In the genomic region with DNA sequence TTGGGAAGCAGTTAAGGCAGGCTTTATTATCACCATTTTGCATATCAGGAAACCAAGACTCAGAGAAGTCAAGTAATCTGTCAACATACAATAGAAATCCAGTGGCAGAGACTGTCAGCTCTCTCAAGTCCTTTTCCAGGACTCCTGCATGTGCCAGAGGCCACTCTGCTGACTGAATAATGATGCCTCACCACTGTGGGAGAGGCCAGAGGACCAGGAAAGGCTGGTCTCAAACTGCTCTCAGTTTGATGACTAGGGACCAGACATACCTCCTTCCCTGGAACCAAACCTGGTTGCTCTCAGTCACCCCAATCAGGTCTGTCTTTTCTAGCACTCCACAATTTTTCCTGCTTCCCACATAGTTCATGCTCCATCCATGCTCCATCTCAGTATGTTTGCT, we compare ENCODE assay signal across 16 cellular contexts. TPM values are rescaled to one million over a fixed set of nuclear protein-coding genes. Genes with fewer than 3 reads are reported as not detected.
DNase-seq lines count a peak whose midpoint lies in the region; ATAC-seq and TF ChIP-seq lines count a peak whose summit lies in the region.
"Had no signal": no experiment of that assay in that cellular context is flagged by ENCODE, and none has a peak within 500 bp of the region (broad histone marks: within the 10 kb centered on the region; RNA-seq: fewer than 3 reads in every experiment).

No MANE protein-coding gene starts in this region.

- H3K27ac ChIP-seq in heart left ventricle (peak overlapping the region in 11 of 12 donors; percentile 5 to 88 (median 44)), mesenchymal stem cell (ENCODE audit: low read length, poor library complexity, severe bottlenecking) (no peak overlapping the region), upper lobe of right lung (peak overlapping the region; percentile 68)

- intact Hi-C loops in heart left ventricle (cut with DNase I) = loop anchor here in 7 of 10 donors (10.0 kb wide), 10 partner anchors 113 to 1253 kb away; no protein-coding TSS in a partner anchor
- intact Hi-C loops in cardiac septum (cut with DNase I) = no loop called here
- intact Hi-C loops in upper lobe of right lung (cut with DNase I) = no loop called here

- no peak overlapping the region for H2BK5ac ChIP-seq in mesenchymal stem cell (ENCODE audit: low read depth, low read length, poor library complexity, severe bottlenecking)

- H4K91ac ChIP-seq in mesenchymal stem cell (ENCODE audit: low read length) = no peak overlapping the region

- TF ChIP-seq POLR2A in heart left ventricle (IDR thresholded peaks at IDR 0.05) = no peak

- no peak overlapping the region for H3K9ac ChIP-seq in mesenchymal stem cell (ENCODE audit: low read length)

- H3K27me3 ChIP-seq in heart left ventricle = no peaks in the 10 kb centered on the region
- H3K27me3 ChIP-seq in mesenchymal stem cell (ENCODE audit: control insufficient read depth in 1 of 2, insufficient read depth in 1 of 2, low read length in 2 of 2) = no peaks in the 10 kb centered on the region
- H3K27me3 ChIP-seq in upper lobe of right lung = no peaks in the 10 kb centered on the region

- H3K79me1 ChIP-seq in mesenchymal stem cell (replicated peaks; ENCODE audit: low read length, poor library complexity, severe bottlenecking) = peaks cover 37% of the 10 kb centered on the region

- H3K23ac ChIP-seq in mesenchymal stem cell (ENCODE audit: low read length in 2 of 2) = no peak overlapping the region

- no peak overlapping the region for H3K4me3 ChIP-seq in heart left ventricle
- no peak overlapping the region for H3K4me3 ChIP-seq in mesenchymal stem cell (ENCODE audit: insufficient read depth in 1 of 2, low read depth in 1 of 2, low read length in 2 of 2)
- H3K4me3 ChIP-seq in upper lobe of right lung = no peak overlapping the region

- ATAC-seq in heart left ventricle (peak in 1 of 4 donors; percentile 32), upper lobe of right lung (no peak)
- ATAC-seq in activated CD8-positive, alpha-beta T cell treated with anti-CD3 and anti-CD28 coated beads, Interleukin-2, amount 10 ng/mL, durations not matched to agents 7 days and 5 days = no peak

- H3K9me3 ChIP-seq in heart left ventricle = peaks cover 0 to 11% (median 6%) of the 10 kb centered on the region in 12 donors
- H3K9me3 ChIP-seq in mesenchymal stem cell (ENCODE audit: control insufficient read depth, low read length) = peaks cover 18% of the 10 kb centered on the region
- H3K9me3 ChIP-seq in upper lobe of right lung = no peaks in the 10 kb centered on the region

- H3K4me1 ChIP-seq in heart left ventricle (peaks cover 0 to 77% (median 37%) of the 10 kb centered on the region in 12 donors), mesenchymal stem cell (ENCODE audit: control insufficient read depth, insufficient read depth, low read depth, low read length) (peaks cover 2% of the 10 kb centered on the region), upper lobe of right lung (peaks cover 35% of the 10 kb centered on the region)

- CTCF ChIA-PET in activated CD8-positive, alpha-beta T cell treated with anti-CD3 and anti-CD28 coated beads, Interleukin-2, amount 10 ng/mL, durations not matched to agents 7 days and 5 days (lab: Charles Lee) = interaction anchor here (1.3 to 4.3 kb wide), 3 partner anchors 52 to 153 kb away, joined by 3 to 37 read pairs (median 4); no protein-coding TSS in a partner anchor

- no peak overlapping the region for H3K4ac ChIP-seq in mesenchymal stem cell (ENCODE audit: low read depth in 1 of 2, low read length in 2 of 2)

- TF ChIP-seq CTCF in heart left ventricle (IDR thresholded peaks at IDR 0.05) (no peak), upper lobe of right lung (IDR thresholded peaks at IDR 0.05) (no peak)

- H3K36me3 Mint-ChIP-seq in activated CD8-positive, alpha-beta T cell treated with anti-CD3 and anti-CD28 coated beads, Interleukin-2, amount 10 ng/mL, durations not matched to agents 7 days and 5 days (ENCODE audit: low read depth) = peaks cover 51% of the 10 kb centered on the region

- H2BK15ac ChIP-seq in mesenchymal stem cell (ENCODE audit: low read depth, poor library complexity, severe bottlenecking) = no peak overlapping the region

- no peak overlapping the region for H2BK12ac ChIP-seq in mesenchymal stem cell (ENCODE audit: low read length in 2 of 2)

- peaks cover 7% of the 10 kb centered on the region for H3K9me3 Mint-ChIP-seq in activated CD8-positive, alpha-beta T cell treated with anti-CD3 and anti-CD28 coated beads, Interleukin-2, amount 10 ng/mL, durations not matched to agents 7 days and 5 days (ENCODE audit: insufficient read depth)

- H3K18ac ChIP-seq in mesenchymal stem cell (ENCODE audit: low read depth in 1 of 2, low read length in 2 of 2) = peak overlapping the region in 1 of 2 experiments; percentile 30

- no peak overlapping the region for H2BK120ac ChIP-seq in mesenchymal stem cell (ENCODE audit: low read depth, low read length)

- H2AFZ ChIP-seq in mesenchymal stem cell (ENCODE audit: low read depth, low read length) = no peak overlapping the region

- no peak overlapping the region for H2AK5ac ChIP-seq in mesenchymal stem cell (ENCODE audit: low read length, severe bottlenecking)

- no peak overlapping the region for H3K4me3 Mint-ChIP-seq in activated CD8-positive, alpha-beta T cell treated with anti-CD3 and anti-CD28 coated beads, Interleukin-2, amount 10 ng/mL, durations not matched to agents 7 days and 5 days
- H3K4me3 Mint-ChIP-seq: activated naive CD4-positive, alpha-beta T cell treated with anti-CD3 and anti-CD28 coated beads for 36 hours had no signal

- no peak for DNase-seq in heart left ventricle
- DNase-seq in cardiac septum (ENCODE audit: low spot score) = no peak
- DNase-seq in activated CD8-positive, alpha-beta T cell treated with anti-CD3 and anti-CD28 coated beads, Interleukin-2, amount 10 ng/mL, durations not matched to agents 7 days and 5 days = no peak
- DNase-seq in mesenchymal stem cell = no peak
- no peak for DNase-seq in upper lobe of right lung
- no peak for DNase-seq in ureter (ENCODE audit: low spot score)
- no peak for DNase-seq in SKM-1 treated with dmso at 0.1 percent for 144 hours (lab: John Stamatoyannopoulos, UW; ENCODE audit: unreplicated experiment)
- DNase-seq in GF-D8 (lab: John Stamatoyannopoulos, UW) = no peak
- DNase-seq: activated CD8-positive, alpha-beta memory T cell treated with anti-CD3 and anti-CD28 coated beads, Interleukin-2, amount 50 U/mL, for 4 hours; activated naive CD4-positive, alpha-beta T cell treated with anti-CD3 and anti-CD28 coated beads for 36 hours; Calu3; central memory CD4-positive, alpha-beta T cell; NCI-H1694 treated with DMSO at 0.1 percent for 48 hours; NCI-H446 treated with DMSO at 0.1 percent for 48 hours; posterior cingulate gyrus; stimulated activated CD4-positive, alpha-beta T cell treated with anti-CD3 and anti-CD28 coated beads, Interleukin-12 subunit alpha, Interleukin-12 subunit beta, amount 100 ng/mL, for 4 hours had no signal

- H3K27me3 Mint-ChIP-seq in activated CD8-positive, alpha-beta T cell treated with anti-CD3 and anti-CD28 coated beads, Interleukin-2, amount 10 ng/mL, durations not matched to agents 7 days and 5 days (ENCODE audit: low read depth) = no peaks in the 10 kb centered on the region

- H4K8ac ChIP-seq in mesenchymal stem cell (ENCODE audit: low read length) = peak overlapping the region; percentile 43

- H3K4me1 Mint-ChIP-seq in activated CD8-positive, alpha-beta T cell treated with anti-CD3 and anti-CD28 coated beads, Interleukin-2, amount 10 ng/mL, durations not matched to agents 7 days and 5 days (ENCODE audit: low read depth) = peaks cover 55% of the 10 kb centered on the region

- peak overlapping the region in 1 of 2 experiments; percentile 75 for H3K14ac ChIP-seq in mesenchymal stem cell (ENCODE audit: low read length in 2 of 2)

- H3K27ac Mint-ChIP-seq in activated CD8-positive, alpha-beta T cell treated with anti-CD3 and anti-CD28 coated beads, Interleukin-2, amount 10 ng/mL, durations not matched to agents 7 days and 5 days = peak overlapping the region; percentile 91
- H3K27ac Mint-ChIP-seq: activated naive CD4-positive, alpha-beta T cell treated with anti-CD3 and anti-CD28 coated beads for 36 hours had no signal

- H3K36me3 ChIP-seq in heart left ventricle (peaks cover 0 to 6% (median 0%) of the 10 kb centered on the region in 9 donors), mesenchymal stem cell (ENCODE audit: control insufficient read depth in 1 of 2, insufficient read depth in 2 of 2, low read depth in 1 of 2, low read length in 2 of 2) (peaks cover 0 to 6% of the 10 kb centered on the region in 2 experiments), upper lobe of right lung (no peaks in the 10 kb centered on the region)

- no peak overlapping the region for H3K4me2 ChIP-seq in mesenchymal stem cell (ENCODE audit: low read length, poor library complexity, severe bottlenecking)

- POLR2A ChIA-PET in activated CD8-positive, alpha-beta T cell treated with anti-CD3 and anti-CD28 coated beads, Interleukin-2, amount 10 ng/mL, durations not matched to agents 7 days and 5 days (lab: Charles Lee) = no interaction called here

RNA-seq across cellular contexts. Expression of a gene that starts 8.0 kb away (rescaled TPM):
- 10 to 100 TPM; 22.7 to 53.1 (median 43.4) TPM for total RNA-seq in heart left ventricle
- 10 to 100 TPM; 28.5 to 61.9 TPM for polyA plus RNA-seq in heart left ventricle
- total RNA-seq in cardiac septum = 37.2 TPM
- total RNA-seq in activated CD8-positive, alpha-beta T cell treated with anti-CD3 and anti-CD28 coated beads, Interleukin-2, amount 10 ng/mL, durations not matched to agents 7 days and 5 days = 100 to 1,000 TPM; 105 to 107 TPM
- polyA plus RNA-seq in mesenchymal stem cell (2013, experiment 1 of 2) = 33.5 TPM
- 35.4 TPM for polyA plus RNA-seq in mesenchymal stem cell (2013, experiment 2 of 2)
- total RNA-seq in upper lobe of right lung = 46.5 TPM
- total RNA-seq in ureter = 67.2 TPM

Comparison
In these comparisons a context has a peak if more than half of its experiments do, and no peak if none do; other contexts are left out.
1. intact Hi-C loops: an anchor here in heart left ventricle (10.0 kb wide); none called in cardiac septum and upper lobe of right lung.